1 cellular context compared by ENCODE assay signal in the genomic region with DNA sequence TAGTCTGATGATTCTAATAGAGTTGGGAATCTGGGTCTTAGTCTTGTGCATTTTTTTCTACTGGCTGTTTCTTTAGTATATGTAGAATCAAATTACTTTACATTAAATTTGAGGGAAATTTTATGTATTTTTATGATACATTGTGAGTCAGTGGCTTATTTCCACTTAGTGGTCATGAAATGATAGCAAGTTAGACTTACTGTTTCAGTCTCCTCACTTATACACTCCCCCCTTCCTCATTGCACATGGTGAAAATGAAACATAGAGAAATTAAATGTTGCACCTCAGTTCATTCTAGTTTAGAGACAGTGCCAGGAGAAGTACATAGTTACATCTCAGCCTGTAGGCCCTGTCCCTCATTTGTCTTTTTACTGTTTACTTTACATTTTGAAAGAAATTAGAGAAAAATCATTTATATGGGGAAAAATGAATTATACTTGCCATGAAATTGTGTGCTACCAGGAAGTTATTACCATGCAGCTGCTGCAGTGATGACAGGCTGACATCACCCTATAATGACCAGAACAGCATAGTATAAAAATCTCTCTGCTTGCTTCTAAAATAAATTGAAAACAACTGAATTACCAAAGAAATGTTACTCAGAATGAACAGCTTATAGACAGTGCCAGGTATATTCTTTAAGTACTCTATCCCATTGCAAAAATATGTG.
TF ChIP-seq lines count a peak whose summit lies in the region.

No MANE protein-coding gene starts in this region.

TF ChIP-seq in SK-N-SH treated with all-trans-retinoic acid at 6 μM for 48 hours, 23 proteins besides CTCF, POLR2A, EP300 and RAD21 (continued from another document):
- no peak for TF ChIP-seq RARB (CRISPR knock-in tag; IDR thresholded peaks at IDR 0.05)
- TF ChIP-seq, protein P1, sequence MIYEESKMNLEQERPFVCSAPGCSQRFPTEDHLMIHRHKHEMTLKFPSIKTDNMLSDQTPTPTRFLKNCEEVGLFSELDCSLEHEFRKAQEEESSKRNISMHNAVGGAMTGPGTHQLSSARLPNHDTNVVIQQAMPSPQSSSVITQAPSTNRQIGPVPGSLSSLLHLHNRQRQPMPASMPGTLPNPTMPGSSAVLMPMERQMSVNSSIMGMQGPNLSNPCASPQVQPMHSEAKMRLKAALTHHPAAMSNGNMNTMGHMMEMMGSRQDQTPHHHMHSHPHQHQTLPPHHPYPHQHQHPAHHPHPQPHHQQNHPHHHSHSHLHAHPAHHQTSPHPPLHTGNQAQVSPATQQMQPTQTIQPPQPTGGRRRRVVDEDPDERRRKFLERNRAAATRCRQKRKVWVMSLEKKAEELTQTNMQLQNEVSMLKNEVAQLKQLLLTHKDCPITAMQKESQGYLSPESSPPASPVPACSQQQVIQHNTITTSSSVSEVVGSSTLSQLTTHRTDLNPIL (CRISPR knock-in tag; IDR thresholded peaks at IDR 0.05; ENCODE audit: low read depth): no peak
- no peak for TF ChIP-seq ISL1 (CRISPR knock-in tag; IDR thresholded peaks at IDR 0.05)
- TF ChIP-seq TOX (CRISPR knock-in tag; IDR thresholded peaks at IDR 0.05; ENCODE audit: borderline replicate concordance): no peak
